In the genomic region with DNA sequence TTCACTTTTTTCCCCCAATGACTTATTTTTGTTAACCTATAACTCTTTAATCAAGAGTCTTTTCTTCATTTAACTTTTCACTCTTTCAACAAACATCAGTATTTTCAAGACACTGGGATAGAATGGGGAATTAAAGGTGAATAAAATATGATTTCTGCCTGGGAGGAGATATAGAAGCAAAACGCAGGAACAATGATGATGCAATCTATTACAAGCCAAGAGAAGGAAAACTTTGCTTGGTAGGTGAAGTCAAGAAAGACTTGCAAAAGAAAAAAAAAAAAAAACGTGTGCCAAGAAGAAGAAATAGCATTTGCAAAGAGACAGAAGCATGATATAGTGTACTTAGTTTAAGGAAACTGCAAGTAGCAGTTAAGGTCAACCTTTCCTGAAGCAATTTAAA, we compare ENCODE assay signal across 23 cellular contexts.
DNase-seq lines count a peak whose midpoint lies in the region; ATAC-seq, FAIRE-seq and TF ChIP-seq lines count a peak whose summit lies in the region.
"Had no signal": no experiment of that assay in that cellular context is flagged by ENCODE, and none has a peak within 500 bp of the region (broad histone marks: within the 10 kb centered on the region; RNA-seq: fewer than 3 reads in every experiment).

No MANE protein-coding gene starts in this region.

- no peak for TF ChIP-seq RAD21 in IMR-90 (IDR thresholded peaks at IDR 0.05; ENCODE audit: low read length)
- no peak for TF ChIP-seq RAD21 in K562 (CRISPR knock-in tag; conservative IDR thresholded peaks at IDR 0.05 in 1 of 2, IDR thresholded peaks at IDR 0.05 in 1 of 2)

- peaks cover 2% of the 10 kb centered on the region; the same call in 1 of the 2 replicates for H3K9me3 ChIP-seq in IMR-90 (ENCODE audit: control insufficient read depth, insufficient read depth, low read length)
- H3K9me3 ChIP-seq in K562 (replicated peaks; ENCODE audit: control insufficient read depth, insufficient read depth, low read depth, low read length), result no peaks in the 10 kb centered on the region
- H3K9me3 ChIP-seq: BE2C, BLaER1 had no signal

- BruUV-seq in IMR-90 (replicated peaks; lab: Mats Ljungman, UMichigan) (no TSS peak), K562 (replicated peaks; lab: Mats Ljungman, UMichigan) (no TSS peak), Calu3 (replicated peaks; lab: Mats Ljungman, UMichigan) (no TSS peak)

- in situ Hi-C loops in IMR-90 (cut with MboI; ENCODE audit: low sequenced_read_pairs), result no loop called here
- in situ Hi-C loops in K562 (cut with MboI), result no loop called here

- H3K4me3 Mint-ChIP-seq in GM23338 (no peak overlapping the region), Calu3 (ENCODE audit: low read depth, unreplicated experiment) (no peak overlapping the region)
- H3K4me3 Mint-ChIP-seq: CD14-positive monocyte; CD4-positive, alpha-beta memory T cell; CD4-positive, CD25-positive, alpha-beta regulatory T cell; CD8-positive, alpha-beta memory T cell had no signal

- no peaks in the 10 kb centered on the region for H3K9me2 ChIP-seq in GM23338 (ENCODE audit: insufficient read depth)

- H4K20me1 ChIP-seq in GM23338 (replicated peaks; ENCODE audit: insufficient read depth), result no peaks in the 10 kb centered on the region
- H4K20me1 ChIP-seq in IMR-90 (ENCODE audit: insufficient read depth, low read length), result no peaks in the 10 kb centered on the region
- no peaks in the 10 kb centered on the region for H4K20me1 ChIP-seq in K562 (replicated peaks; ENCODE audit: control insufficient read depth, insufficient read depth, low read length)
- H4K20me1 ChIP-seq: BLaER1 had no signal

- no peaks in the 10 kb centered on the region for H3K4me1 ChIP-seq in GM23338 (ENCODE audit: insufficient read depth)
- no peaks in the 10 kb centered on the region for H3K4me1 ChIP-seq in IMR-90 (ENCODE audit: control insufficient read depth, insufficient read depth, low read length)
- no peaks in the 10 kb centered on the region for H3K4me1 ChIP-seq in K562 (replicated peaks in 1 of 2; ENCODE audit: control insufficient read depth in 2 of 2, insufficient read depth in 2 of 2, low read length in 2 of 2)
- H3K4me1 ChIP-seq: BE2C, BLaER1 had no signal

- DNase-seq in GM23338 (ENCODE audit: low spot score) (no peak), IMR-90 (no peak), K562 (ENCODE audit: extremely low read depth in 1 of 4, low spot score in 3 of 4) (no peak), HK-2 (ENCODE audit: unreplicated experiment) (no peak), Calu3 (no peak)
- DNase-seq: 8988T; ACHN; BE2C; C1 segment of cervical spinal cord; CD4-positive, alpha-beta memory T cell; CD4-positive, CD25-positive, alpha-beta regulatory T cell; CD8-positive, alpha-beta memory T cell; COR-L47; DMS79 treated with DMSO at 0.1 percent for 48 hours; GF-D8 had no signal

- CTCF ChIA-PET in IMR-90 (lab: Yijun Ruan, JAX) (no interaction called here), K562 (lab: Yijun Ruan, JAX; ENCODE audit: low intra/inter-chr PET ratio) (interaction anchor here (0.6 kb wide), 1 partner anchor 120 kb away, joined by 4 read pairs; no protein-coding TSS in a partner anchor), Calu3 (lab: Charles Lee) (no interaction called here)

- FAIRE-seq in K562 (lab: Jason Lieb, UNC), result no peak
- FAIRE-seq: A204.1, D721Med, G401.6, GM12891, GM19239 had no signal

- no peaks in the 10 kb centered on the region for H3K79me1 ChIP-seq in IMR-90 (ENCODE audit: low read depth in 1 of 2, low read length in 2 of 2)

- H3K4me1 Mint-ChIP-seq in GM23338, result peaks cover 3% of the 10 kb centered on the region; the same call in 1 of the 3 replicates
- peaks cover 13% of the 10 kb centered on the region for H3K4me1 Mint-ChIP-seq in Calu3 (ENCODE audit: low read depth, unreplicated experiment)
- H3K4me1 Mint-ChIP-seq: CD14-positive monocyte; CD4-positive, alpha-beta memory T cell; CD4-positive, CD25-positive, alpha-beta regulatory T cell; CD8-positive, alpha-beta memory T cell had no signal

- no peak overlapping the region for H3K4ac ChIP-seq in IMR-90 (ENCODE audit: low read depth, low read length)

- H3K9ac ChIP-seq in IMR-90 (ENCODE audit: low read depth, low read length) (no peak overlapping the region), K562 (ENCODE audit: insufficient read depth in 1 of 2, low read depth in 2 of 2, low read length in 2 of 2) (no peak overlapping the region)
- H3K9ac ChIP-seq: BLaER1 had no signal

- H3K79me2 ChIP-seq in GM23338 (replicated peaks; ENCODE audit: insufficient read depth) (no peaks in the 10 kb centered on the region), K562 (ENCODE audit: control insufficient read depth, insufficient read depth, low read length) (no peaks in the 10 kb centered on the region)

- H3K4me2 ChIP-seq in GM23338 (no peak overlapping the region), IMR-90 (ENCODE audit: low read depth, low read length) (no peak overlapping the region), K562 (ENCODE audit: insufficient read depth, low read length) (no peak overlapping the region)
- H3K4me2 ChIP-seq: BLaER1 had no signal

- H3K27me3 ChIP-seq in GM23338 (ENCODE audit: insufficient read depth) (no peaks in the 10 kb centered on the region), IMR-90 (ENCODE audit: control insufficient read depth, insufficient read depth, low read length) (no peaks in the 10 kb centered on the region), K562 (ENCODE audit: control insufficient read depth in 2 of 2, insufficient read depth in 2 of 2, low read length in 2 of 2) (no peaks in the 10 kb centered on the region)
- H3K27me3 ChIP-seq: BE2C, BLaER1 had no signal

- no peak overlapping the region for H3K56ac ChIP-seq in IMR-90 (ENCODE audit: extremely low read depth, insufficient read depth, low read length)

- H3K27me3 Mint-ChIP-seq in GM23338 (ENCODE audit: insufficient read depth, low read depth, poor library complexity), result no peaks in the 10 kb centered on the region
- H3K27me3 Mint-ChIP-seq in Calu3 (ENCODE audit: unreplicated experiment), result no peaks in the 10 kb centered on the region
- H3K27me3 Mint-ChIP-seq: CD4-positive, alpha-beta memory T cell; CD4-positive, CD25-positive, alpha-beta regulatory T cell; CD8-positive, alpha-beta memory T cell had no signal

- H2BK5ac ChIP-seq in IMR-90 (ENCODE audit: low read depth, low read length, poor library complexity, severe bottlenecking), result no peak overlapping the region

- no peak overlapping the region for H2AK9ac ChIP-seq in IMR-90 (replicated peaks; ENCODE audit: low read depth, low read length, poor library complexity)

- no peak overlapping the region for H2BK15ac ChIP-seq in IMR-90 (ENCODE audit: low read depth, low read length)

- H3K36me3 ChIP-seq in GM23338 (ENCODE audit: insufficient read depth), result no peaks in the 10 kb centered on the region
- H3K36me3 ChIP-seq in IMR-90 (ENCODE audit: control insufficient read depth, insufficient read depth, low read length), result no peaks in the 10 kb centered on the region
- no peaks in the 10 kb centered on the region for H3K36me3 ChIP-seq in K562 (ENCODE audit: control insufficient read depth, insufficient read depth, low read length)
- H3K36me3 ChIP-seq: BE2C, BLaER1 had no signal

- no peak overlapping the region for H3K23ac ChIP-seq in IMR-90 (ENCODE audit: low read depth, low read length)

- no peak overlapping the region for H4K5ac ChIP-seq in IMR-90 (ENCODE audit: low read depth, low read length)

- no peak overlapping the region for H2BK120ac ChIP-seq in IMR-90 (ENCODE audit: low read depth, low read length)

- H3K4me3 ChIP-seq in GM23338 (no peak overlapping the region), IMR-90 (ENCODE audit: insufficient read depth, low read depth, low read length) (no peak overlapping the region), K562 (no peak overlapping the region)
- H3K4me3 ChIP-seq: BLaER1 had no signal

- no peak overlapping the region for H2BK20ac ChIP-seq in IMR-90 (ENCODE audit: low read depth, low read length)

- TF ChIP-seq CTCF in GM23338 (conservative IDR thresholded peaks at IDR 0.05; ENCODE audit: low read depth in 2 of 2) (no peak), IMR-90 (conservative IDR thresholded peaks at IDR 0.05; ENCODE audit: low read depth, low read length) (no peak), K562 (IDR thresholded peaks at IDR 0.05 in 2 of 3, conservative IDR thresholded peaks at IDR 0.05 in 1 of 3; ENCODE audit: insufficient read depth in 2 of 3, low read depth in 1 of 3, low read length in 3 of 3) (no peak), Calu3 (IDR thresholded peaks at IDR 0.05; ENCODE audit: unreplicated experiment) (no peak)

- POLR2A ChIA-PET in IMR-90 (lab: Charles Lee; ENCODE audit: unreplicated experiment), result no interaction called here
- POLR2A ChIA-PET in K562 (lab: Yijun Ruan, JAX), result no interaction called here

- H2AFZ ChIP-seq in GM23338 (peak overlapping the region; percentile 50; the same call in 1 of the 2 replicates), IMR-90 (replicated peaks; ENCODE audit: low read length, poor library complexity) (no peak overlapping the region), K562 (ENCODE audit: low read depth, low read length) (no peak overlapping the region)

- no peak overlapping the region for H3K18ac ChIP-seq in IMR-90 (ENCODE audit: low read depth, low read length)

- no peak overlapping the region for H3K14ac ChIP-seq in IMR-90 (replicated peaks; ENCODE audit: low read depth, low read length)

- H3K9me1 ChIP-seq in IMR-90 (ENCODE audit: insufficient read depth, low read length) (no peaks in the 10 kb centered on the region), K562 (ENCODE audit: control insufficient read depth, insufficient read depth, low read length) (no peaks in the 10 kb centered on the region)

- dilution Hi-C loops in IMR-90 (cut with HindIII; ENCODE audit: low sequenced_read_pairs, unreplicated experiment), result no loop called here

- no peak overlapping the region for H4K8ac ChIP-seq in IMR-90 (ENCODE audit: low read depth in 2 of 2, low read length in 2 of 2)

- TF ChIP-seq EP300 in K562 (IDR thresholded peaks at IDR 0.05; ENCODE audit: low read length), result no peak

- no peak overlapping the region for H3K27ac Mint-ChIP-seq in GM23338
- H3K27ac Mint-ChIP-seq in Calu3 (ENCODE audit: unreplicated experiment), result no peak overlapping the region
- H3K27ac Mint-ChIP-seq: CD14-positive monocyte; CD4-positive, alpha-beta memory T cell; CD4-positive, CD25-positive, alpha-beta regulatory T cell; CD8-positive, alpha-beta memory T cell had no signal

- H4K91ac ChIP-seq in IMR-90 (ENCODE audit: insufficient read depth, low read depth, low read length), result no peak overlapping the region

- H3K36me3 Mint-ChIP-seq in GM23338 (ENCODE audit: low read depth) (no peaks in the 10 kb centered on the region), Calu3 (ENCODE audit: insufficient read depth, unreplicated experiment) (no peaks in the 10 kb centered on the region)
- H3K36me3 Mint-ChIP-seq: CD14-positive monocyte; CD4-positive, alpha-beta memory T cell; CD4-positive, CD25-positive, alpha-beta regulatory T cell; CD8-positive, alpha-beta memory T cell had no signal

- ATAC-seq in GM23338, result no peak
- ATAC-seq in IMR-90 (ENCODE audit: low read depth), result no peak
- no peak for ATAC-seq in K562
- no peak for ATAC-seq in HG03439 (IDR thresholded peaks at IDR 0.05; ENCODE audit: unreplicated experiment)

- H2AK5ac ChIP-seq in IMR-90 (ENCODE audit: low read depth, low read length), result no peak overlapping the region

- no peaks in the 10 kb centered on the region for H3F3A ChIP-seq in GM23338 (replicated peaks; ENCODE audit: low read depth)

- H3K9me3 Mint-ChIP-seq in GM23338 (no peaks in the 10 kb centered on the region), Calu3 (ENCODE audit: low read depth, unreplicated experiment) (no peaks in the 10 kb centered on the region)

- WGBS in IMR-90 (ENCODE audit: extremely low coverage in 2 of 2, insufficient read length in 1 of 2), 2 experiments, result no CpG with 5 or more reads among the region's 2 CpGs
- 0% methylated on average over 2 of the region's 2 CpGs for WGBS in K562 (ENCODE audit: insufficient coverage, low coverage, missing lambda C conversion rate)

- H3K27ac ChIP-seq in GM23338 (ENCODE audit: low read depth) (no peak overlapping the region), IMR-90 (ENCODE audit: insufficient read depth, low read length) (no peak overlapping the region), K562 (ENCODE audit: extremely low read depth, low read depth, low read length) (no peak overlapping the region)
- H3K27ac ChIP-seq: BLaER1 had no signal

- intact Hi-C loops in IMR-90 (cut with micrococcal nuclease), result no loop called here
- intact Hi-C loops in K562 (cut with micrococcal nuclease), result no loop called here
- intact Hi-C loops in Calu3 (cut with micrococcal nuclease; ENCODE audit: unreplicated experiment), result no loop called here

- TF ChIP-seq POLR2A in IMR-90 (IDR thresholded peaks at IDR 0.05; ENCODE audit: low read depth, low read length) (no peak), K562 (conservative IDR thresholded peaks at IDR 0.05) (no peak)
